In the genomic region with DNA sequence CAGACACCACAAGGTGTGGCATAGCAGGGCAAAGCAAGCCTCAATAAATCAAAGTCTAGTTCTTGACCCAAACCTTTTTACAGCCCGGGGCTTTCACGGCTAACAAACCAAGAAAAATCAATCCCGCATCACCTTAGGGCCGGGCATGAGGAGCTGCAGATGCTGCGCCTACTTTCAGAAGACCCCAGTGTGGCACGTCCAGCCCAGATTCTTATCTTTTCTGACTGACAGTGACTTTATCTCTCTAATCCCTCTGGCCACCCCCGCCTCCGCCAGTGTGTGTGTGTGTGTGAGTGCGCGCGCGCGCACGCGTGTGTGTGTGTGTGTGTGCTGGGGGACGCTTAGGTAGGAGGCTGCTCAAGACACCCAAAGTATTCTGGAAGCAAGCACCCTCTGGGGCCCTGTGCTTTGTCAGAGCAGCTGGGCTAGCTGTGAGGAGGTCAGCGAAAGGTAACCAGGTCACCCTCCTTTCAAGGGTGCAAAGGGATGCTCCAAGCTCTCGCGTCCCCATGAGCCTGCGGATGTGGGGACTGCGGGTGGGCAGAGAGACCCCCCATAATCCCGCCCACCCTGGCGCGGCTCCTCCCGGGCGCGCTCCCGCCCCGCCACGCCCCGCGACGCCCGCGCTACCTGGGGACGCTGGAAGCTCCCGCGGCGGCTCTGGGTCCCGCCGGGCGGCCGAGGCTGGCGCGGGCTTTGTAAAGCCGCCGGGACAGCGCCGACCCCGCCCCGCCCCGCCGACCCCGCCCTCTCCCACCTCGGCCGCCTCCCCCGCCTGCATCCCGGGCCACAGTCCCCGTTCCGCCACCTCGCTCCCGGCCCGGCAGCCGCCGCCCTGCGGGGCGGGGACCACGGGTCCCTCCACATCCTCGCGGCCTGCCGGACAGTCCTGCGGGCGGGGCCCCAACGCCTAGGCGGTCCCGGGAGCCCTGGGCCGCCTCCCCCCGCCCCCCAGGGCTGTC, we compare ENCODE assay signal across 1 cellular context.
TF ChIP-seq lines count a peak whose summit lies in the region.

No MANE protein-coding gene starts in this region.

TF ChIP-seq in endothelial cell of umbilical vein, 7 proteins besides CTCF, POLR2A, EP300 and RAD21 (continued from another document):
- no peak for TF ChIP-seq FOS (IDR thresholded peaks at IDR 0.05; ENCODE audit: borderline replicate concordance, insufficient read depth, low read length)
